Comparison of ENCODE assay signal across 21 cellular contexts in the genomic region with DNA sequence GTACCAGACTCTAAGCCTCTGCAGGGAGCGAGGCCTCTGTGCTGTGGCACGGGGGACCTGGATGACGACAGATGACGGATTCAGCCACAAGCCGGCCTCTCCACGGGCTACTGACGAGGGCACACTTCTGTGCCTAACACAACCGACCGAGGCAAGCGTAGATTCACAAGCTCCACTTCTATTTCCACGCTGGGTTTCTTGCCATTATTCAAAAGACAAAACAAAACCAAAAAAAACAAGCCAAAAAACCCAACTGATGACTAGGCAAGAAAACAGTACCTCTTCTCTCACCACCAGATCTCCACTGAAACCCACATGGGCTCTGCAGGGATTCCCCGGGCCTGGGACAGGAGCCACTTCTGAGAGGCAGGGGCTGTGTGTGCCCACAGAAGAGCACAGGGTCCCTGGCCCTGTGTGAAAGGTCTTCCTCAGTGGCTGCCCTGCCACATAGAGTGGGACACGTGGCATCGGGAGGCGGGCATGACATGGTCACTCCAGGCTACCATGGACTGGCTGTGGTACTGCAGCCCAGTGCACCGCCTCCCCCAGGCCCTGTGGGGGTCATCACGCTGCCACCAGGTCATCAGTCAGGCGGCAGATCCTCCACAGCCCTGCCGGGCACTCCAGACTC.
DNase-seq lines count a peak whose midpoint lies in the region; ATAC-seq, FAIRE-seq and TF ChIP-seq lines count a peak whose summit lies in the region.
"Had no signal": no experiment of that assay in that cellular context is flagged by ENCODE, and none has a peak within 500 bp of the region (broad histone marks: within the 10 kb centered on the region; RNA-seq: fewer than 3 reads in every experiment).

No MANE protein-coding gene starts in this region.

- peaks cover 65% of the 10 kb centered on the region for H3K36me3 Mint-ChIP-seq in activated CD4-positive, alpha-beta T cell treated with anti-CD3 and anti-CD28 coated beads, Interleukin-2, amount 10 ng/mL, durations not matched to agents 7 days and 5 days (ENCODE audit: low read depth)

- peaks cover 3 to 14% of the 10 kb centered on the region in 2 donors for H3K36me3 ChIP-seq in kidney (ENCODE audit: control insufficient read depth in 1 of 2, insufficient read depth in 2 of 2, low read length in 2 of 2)
- no peaks in the 10 kb centered on the region for H3K36me3 ChIP-seq in PC-3 (ENCODE audit: low read depth, low read length)
- H3K36me3 ChIP-seq in brain microvascular endothelial cell (replicated peaks), result no peaks in the 10 kb centered on the region

- no peak overlapping the region for H3K27ac ChIP-seq in kidney (ENCODE audit: low read depth in 2 of 2, low read length in 2 of 2)
- no peak overlapping the region for H3K27ac ChIP-seq in PC-3 (ENCODE audit: low read length)
- H3K27ac ChIP-seq in brain microvascular endothelial cell, result no peak overlapping the region
- H3K27ac ChIP-seq: pancreas, thoracic aorta had no signal

- no peaks in the 10 kb centered on the region for H3K9me2 ChIP-seq in PC-3 (replicated peaks; ENCODE audit: low read length)

- H3K4me3 Mint-ChIP-seq in activated CD4-positive, alpha-beta T cell treated with anti-CD3 and anti-CD28 coated beads, Interleukin-2, amount 10 ng/mL, durations not matched to agents 7 days and 5 days, result no peak overlapping the region
- H3K4me3 Mint-ChIP-seq in stimulated activated naive CD8-positive, alpha-beta T cell treated with anti-CD3 and anti-CD28 coated beads, Interleukin-15, amount 100 ng/mL, for 72 hours, result no peak overlapping the region
- H3K4me3 Mint-ChIP-seq: activated B cell treated with CpG ODN at 0.5 μM for 24 hours, T-cell had no signal

- H3K4me1 ChIP-seq in kidney (ENCODE audit: control insufficient read depth in 1 of 2, insufficient read depth in 1 of 2, low read depth in 1 of 2, low read length in 2 of 2) (no peaks in the 10 kb centered on the region), PC-3 (ENCODE audit: insufficient read depth, low read length) (peaks cover under 1% of the 10 kb centered on the region; the same call in 1 of the 2 replicates)
- H3K4me1 ChIP-seq: BE2C, pancreas had no signal

- H3K9me3 ChIP-seq in kidney (ENCODE audit: control insufficient read depth in 1 of 2, low read length in 2 of 2), result no peaks in the 10 kb centered on the region
- no peaks in the 10 kb centered on the region for H3K9me3 ChIP-seq in PC-3 (ENCODE audit: low read length)
- H3K9me3 ChIP-seq: BE2C, pancreas, thoracic aorta had no signal

- H3K27ac Mint-ChIP-seq in activated CD4-positive, alpha-beta T cell treated with anti-CD3 and anti-CD28 coated beads, Interleukin-2, amount 10 ng/mL, durations not matched to agents 7 days and 5 days, result peak overlapping the region; percentile 25
- H3K27ac Mint-ChIP-seq in stimulated activated naive CD8-positive, alpha-beta T cell treated with anti-CD3 and anti-CD28 coated beads, Interleukin-15, amount 100 ng/mL, for 72 hours, result no peak overlapping the region

- H3K9me3 Mint-ChIP-seq in activated CD4-positive, alpha-beta T cell treated with anti-CD3 and anti-CD28 coated beads, Interleukin-2, amount 10 ng/mL, durations not matched to agents 7 days and 5 days, result peaks cover 9% of the 10 kb centered on the region
- H3K9me3 Mint-ChIP-seq in stimulated activated naive CD8-positive, alpha-beta T cell treated with anti-CD3 and anti-CD28 coated beads, Interleukin-15, amount 100 ng/mL, for 72 hours, result no peaks in the 10 kb centered on the region

- DNase-seq in activated CD4-positive, alpha-beta T cell treated with anti-CD3 and anti-CD28 coated beads, Interleukin-2, amount 10 ng/mL, durations not matched to agents 7 days and 5 days, result no peak
- no peak for DNase-seq in activated CD4-positive, alpha-beta T cell treated with anti-CD3 and anti-CD28 coated beads for 48 hours
- DNase-seq in kidney (peak; percentile 51), UCSD-AML1 (lab: John Stamatoyannopoulos, UW; ENCODE audit: unreplicated experiment) (no peak), PC-3 (no peak), brain microvascular endothelial cell (no peak)
- peak in 1 of 2 donors; percentile 33 for DNase-seq in stimulated activated naive CD8-positive, alpha-beta T cell treated with anti-CD3 and anti-CD28 coated beads, Interleukin-15, amount 100 ng/mL, for 72 hours
- DNase-seq: 8988T; activated B cell treated with CpG ODN at 0.5 μM for 24 hours; activated gamma-delta T cell; cortex of kidney; DMS 273 treated with DMSO at 0.1 percent for 48 hours; left ventricle myocardium superior; NCI-H1694; stimulated activated CD4-positive, alpha-beta T cell treated with anti-CD3 and anti-CD28 coated beads, Interleukin-4, amount 100 ng/mL, for 24 hours; T-cell had no signal

- no peaks in the 10 kb centered on the region for H3F3A ChIP-seq in PC-3 (ENCODE audit: low read length, unreplicated experiment)

- TF ChIP-seq CTCF in kidney (IDR thresholded peaks at IDR 0.05; ENCODE audit: borderline replicate concordance, extremely low read depth, insufficient read depth) (no peak), PC-3 (conservative IDR thresholded peaks at IDR 0.05; ENCODE audit: low read depth, low read length) (no peak), brain microvascular endothelial cell (IDR thresholded peaks at IDR 0.05; ENCODE audit: low read depth, low read length, missing control alignments) (no peak)

- in situ Hi-C loops in brain microvascular endothelial cell (cut with HindIII; ENCODE audit: low pct_ligation_motif_present, low sequenced_read_pairs), result no loop called here

- POLR2A ChIA-PET in activated CD4-positive, alpha-beta T cell treated with anti-CD3 and anti-CD28 coated beads, Interleukin-2, amount 10 ng/mL, durations not matched to agents 7 days and 5 days (lab: Charles Lee), result no interaction called here
- POLR2A ChIA-PET in PC-3 (lab: Charles Lee; ENCODE audit: unreplicated experiment), result no interaction called here

- CTCF ChIA-PET in activated CD4-positive, alpha-beta T cell treated with anti-CD3 and anti-CD28 coated beads, Interleukin-2, amount 10 ng/mL, durations not matched to agents 7 days and 5 days (lab: Charles Lee), result no interaction called here
- CTCF ChIA-PET in PC-3 (lab: Charles Lee), result no interaction called here

- H3K4me3 ChIP-seq in kidney (ENCODE audit: low read length in 2 of 2), result no peak overlapping the region
- no peak overlapping the region for H3K4me3 ChIP-seq in PC-3 (ENCODE audit: low read length)
- no peak overlapping the region for H3K4me3 ChIP-seq in brain microvascular endothelial cell (ENCODE audit: low read depth, low read length)
- H3K4me3 ChIP-seq: pancreas, thoracic aorta had no signal

- H3K27me3 Mint-ChIP-seq in activated CD4-positive, alpha-beta T cell treated with anti-CD3 and anti-CD28 coated beads, Interleukin-2, amount 10 ng/mL, durations not matched to agents 7 days and 5 days, result no peaks in the 10 kb centered on the region
- no peaks in the 10 kb centered on the region for H3K27me3 Mint-ChIP-seq in stimulated activated naive CD8-positive, alpha-beta T cell treated with anti-CD3 and anti-CD28 coated beads, Interleukin-15, amount 100 ng/mL, for 72 hours
- H3K27me3 Mint-ChIP-seq: activated B cell treated with CpG ODN at 0.5 μM for 24 hours, T-cell had no signal

- BruUV-seq in PC-3 (replicated peaks; lab: Mats Ljungman, UMichigan), result no TSS peak

- ATAC-seq in HG03108 (IDR thresholded peaks at IDR 0.05; ENCODE audit: unreplicated experiment), result peak; percentile 56
- ATAC-seq in stimulated activated naive CD8-positive, alpha-beta T cell treated with anti-CD3 and anti-CD28 coated beads, Interleukin-15, amount 100 ng/mL, for 72 hours, result peak; percentile 77
- no peak for ATAC-seq in PC-3
- ATAC-seq: left ventricle myocardium superior, pancreas, T-cell had no signal

- no peak overlapping the region for H3K4me2 ChIP-seq in PC-3 (ENCODE audit: low read length)

- no peaks in the 10 kb centered on the region for H4K20me1 ChIP-seq in PC-3 (ENCODE audit: low read length)

- H3K4me1 Mint-ChIP-seq in activated CD4-positive, alpha-beta T cell treated with anti-CD3 and anti-CD28 coated beads, Interleukin-2, amount 10 ng/mL, durations not matched to agents 7 days and 5 days, result peaks cover 18% of the 10 kb centered on the region
- peaks cover 22% of the 10 kb centered on the region for H3K4me1 Mint-ChIP-seq in stimulated activated naive CD8-positive, alpha-beta T cell treated with anti-CD3 and anti-CD28 coated beads, Interleukin-15, amount 100 ng/mL, for 72 hours

- H3K9ac ChIP-seq in kidney (ENCODE audit: low read length in 2 of 2), result no peak overlapping the region
- no peak overlapping the region for H3K9ac ChIP-seq in PC-3 (ENCODE audit: low read length)

- no peaks in the 10 kb centered on the region for H3K79me2 ChIP-seq in PC-3 (ENCODE audit: low read length)

- H3K27me3 ChIP-seq in PC-3 (ENCODE audit: low read length) (no peaks in the 10 kb centered on the region), brain microvascular endothelial cell (replicated peaks) (no peaks in the 10 kb centered on the region)
- H3K27me3 ChIP-seq: BE2C, pancreas had no signal

- no peak for FAIRE-seq in kidney (lab: Jason Lieb, UNC)
- FAIRE-seq: GM18507, pancreas had no signal

- no peak overlapping the region for H2AFZ ChIP-seq in PC-3 (ENCODE audit: low read length)

- intact Hi-C loops in kidney (cut with DNase I) (no loop called here), PC-3 (cut with micrococcal nuclease) (no loop called here)
